ENCODE assay signal across 12 cellular contexts in the genomic region with DNA sequence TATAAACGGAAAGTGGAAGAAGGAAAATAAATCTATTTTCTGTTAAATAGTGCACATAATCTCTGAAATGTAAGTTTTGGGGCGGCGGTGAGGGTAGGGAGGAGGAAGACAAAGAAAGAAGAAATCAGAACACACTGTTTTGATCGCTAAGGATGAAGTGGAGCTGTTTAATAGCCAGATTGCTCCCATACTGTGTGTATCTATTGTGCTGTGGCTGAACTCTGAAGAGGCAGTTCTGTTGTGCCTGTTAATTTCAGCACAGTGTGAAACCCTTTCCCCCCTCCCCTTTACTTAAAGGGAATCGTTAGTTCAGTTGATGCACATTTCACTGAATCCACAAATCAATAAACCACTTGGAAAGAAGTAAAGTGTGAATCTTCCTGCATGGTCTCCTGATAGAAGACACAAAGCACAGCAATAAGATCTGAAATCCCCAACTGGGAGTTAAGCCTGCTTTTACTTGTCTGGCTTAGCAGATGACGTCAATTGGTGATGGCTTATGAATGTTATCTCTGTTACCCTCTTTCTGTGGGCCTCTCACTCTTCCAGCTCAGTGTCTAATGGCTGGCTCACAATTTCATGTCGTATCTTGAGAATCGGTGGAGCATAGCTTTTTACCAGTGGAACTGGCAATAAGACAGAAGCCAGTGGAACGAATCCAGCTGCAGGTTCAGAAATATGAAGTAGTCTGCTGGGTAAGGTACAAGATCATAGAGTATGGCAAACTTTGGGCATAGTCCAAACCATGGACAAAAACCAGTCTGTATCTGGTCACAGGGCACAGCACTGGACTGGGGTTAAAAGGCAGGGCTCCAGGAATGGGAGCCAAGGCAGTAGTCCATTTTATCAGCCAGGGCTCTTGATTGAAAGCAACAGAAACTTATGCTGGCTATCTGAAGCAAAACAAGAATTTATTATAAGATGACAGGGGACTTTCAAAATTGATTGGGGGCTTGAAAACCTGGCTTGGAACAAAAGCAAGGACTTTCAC.
A peak's percentile ranks its signal among the peaks of the same experiment; 100 is the strongest.
DNase-seq lines count a peak whose midpoint lies in the region; ATAC-seq, FAIRE-seq and TF ChIP-seq lines count a peak whose summit lies in the region.
"Had no signal": no experiment of that assay in that cellular context is flagged by ENCODE, and none has a peak within 500 bp of the region (broad histone marks: within the 10 kb centered on the region; RNA-seq: fewer than 3 reads in every experiment).

No MANE protein-coding gene starts in this region.

- no peaks in the 10 kb centered on the region for H3K23me2 ChIP-seq in H1 (ENCODE audit: low read depth, low read length)

- H3K27me3 ChIP-seq in BE2C, result no peaks in the 10 kb centered on the region
- no peaks in the 10 kb centered on the region for H3K27me3 ChIP-seq in H1 (replicated peaks in 1 of 4; ENCODE audit: control insufficient read depth in 3 of 4, extremely low read depth in 1 of 4, insufficient read depth in 3 of 4, low read length in 3 of 4)
- H3K27me3 ChIP-seq in mesendoderm (ENCODE audit: insufficient read depth, low read length, poor library complexity), result no peaks in the 10 kb centered on the region

- TF ChIP-seq POLR2A in H1 (IDR thresholded peaks at IDR 0.05; ENCODE audit: control extremely low read depth in 1 of 2, low read depth in 2 of 2, low read length in 2 of 2), result no peak

- H4K8ac ChIP-seq in H1 (ENCODE audit: extremely low read depth, insufficient read depth, low read length), result no peak overlapping the region
- no peak overlapping the region for H4K8ac ChIP-seq in mesendoderm (ENCODE audit: low read depth, low read length)

- H2BK120ac ChIP-seq in H1 (replicated peaks; ENCODE audit: low read depth, low read length) (no peak overlapping the region), mesendoderm (ENCODE audit: low read depth, low read length) (no peak overlapping the region)

- H3K9me3 ChIP-seq in BE2C (no peaks in the 10 kb centered on the region), H1 (ENCODE audit: insufficient read depth in 2 of 2, low read depth in 1 of 2, low read length in 1 of 2) (no peaks in the 10 kb centered on the region)

- no peak overlapping the region for H3K9ac ChIP-seq in H1 (replicated peaks in 1 of 4; ENCODE audit: extremely low read depth in 1 of 4, low read depth in 3 of 4, low read length in 3 of 4)
- no peak overlapping the region for H3K9ac ChIP-seq in mesendoderm (ENCODE audit: low read length)

- no peak for FAIRE-seq in H1 (lab: Jason Lieb, UNC)

- CTCF ChIA-PET in H1 (lab: Charles Lee; ENCODE audit: partially characterized antibody), result no interaction called here

- H3K4me1 ChIP-seq in BE2C (no peaks in the 10 kb centered on the region), H1 (replicated peaks in 1 of 4; ENCODE audit: control insufficient read depth in 3 of 4, insufficient read depth in 4 of 4, low read length in 3 of 4) (no peaks in the 10 kb centered on the region), mesendoderm (ENCODE audit: control insufficient read depth, low read depth, low read length) (peaks cover 2% of the 10 kb centered on the region)

- H3K23ac ChIP-seq in H1 (ENCODE audit: insufficient read length) (no peak overlapping the region), mesendoderm (ENCODE audit: low read length) (no peak overlapping the region)

- H2BK15ac ChIP-seq in H1 (ENCODE audit: low read length) (0 out of 2 replicates have a peak overlapping the region, but pooled peaks have one; percentile 31), mesendoderm (replicated peaks; ENCODE audit: low read depth) (no peak overlapping the region)

- WGBS in H1 (ENCODE audit: extremely low coverage in 1 of 2, insufficient coverage in 1 of 2, insufficient read length in 1 of 2, insufficient replicate concordance in 2 of 2, low coverage in 1 of 2, low lambda C conversion rate in 2 of 2, missing lambda C conversion rate in 1 of 2), 2 experiments, result 91% methylated on average over 9 of the region's 9 CpGs; no CpG with 5 or more reads in 1 of the 2 experiments
- 100% methylated on average over 1 of the region's 9 CpGs for WGBS in mesendoderm (ENCODE audit: extremely low coverage, insufficient coverage, low lambda C conversion rate)

- no peak for TF ChIP-seq EP300 in H1 (IDR thresholded peaks at IDR 0.05; ENCODE audit: borderline replicate concordance in 1 of 2, low read depth in 2 of 2, low read length in 2 of 2)

- DNase-seq in BE2C (peak; percentile 32), NCI-H2227 treated with DMSO at 0.1 percent for 48 hours (lab: John Stamatoyannopoulos, UW) (peak; percentile 48), H1 (ENCODE audit: low read depth in 1 of 2, low spot score in 2 of 2) (no peak), mesendoderm (peak; percentile 68), NCI-H2196 (lab: John Stamatoyannopoulos, UW; ENCODE audit: unreplicated experiment) (no peak)
- no peak for DNase-seq in activated naive CD4-positive, alpha-beta T cell treated with anti-CD3 and anti-CD28 coated beads, Interleukin-2, amount 50 U/mL, for 16 hours
- DNase-seq in activated effector memory CD4-positive, alpha-beta T cell treated with anti-CD3 and anti-CD28 coated beads, Interleukin-2, amount 50 U/mL, for 16 hours, result no peak
- DNase-seq: activated naive CD4-positive, alpha-beta T cell treated with anti-CD3 and anti-CD28 coated beads for 36 hours; MV-4-11; NCI-H774; SIG-M5 had no signal

- no peak for ATAC-seq in HG03159 (IDR thresholded peaks at IDR 0.05; ENCODE audit: unreplicated experiment)

- no peak overlapping the region for H3K4me2 ChIP-seq in H1 (ENCODE audit: insufficient read depth in 1 of 2, low read depth in 2 of 2, low read length in 2 of 2)
- H3K4me2 ChIP-seq in mesendoderm (ENCODE audit: low read length), result no peak overlapping the region

- peak overlapping the region; percentile 13; the same call in 1 of the 2 replicates for H3K4me3 ChIP-seq in BE2C (ENCODE audit: low read depth, low read length)
- no peak overlapping the region for H3K4me3 ChIP-seq in H1 (ENCODE audit: extremely low read depth in 1 of 4, insufficient read depth in 2 of 4, low read depth in 3 of 4, low read length in 4 of 4)
- H3K4me3 ChIP-seq in mesendoderm (ENCODE audit: low read length), result no peak overlapping the region

- H2AK5ac ChIP-seq in H1 (ENCODE audit: low read depth, low read length) (no peak overlapping the region), mesendoderm (ENCODE audit: low read length) (no peak overlapping the region)

- no peak for TF ChIP-seq CTCF in BE2C (IDR thresholded peaks at IDR 0.05; ENCODE audit: low read depth, low read length)
- no peak for TF ChIP-seq CTCF in H1 (IDR thresholded peaks at IDR 0.05; ENCODE audit: control extremely low read depth in 1 of 3, insufficient read depth in 1 of 3, low read depth in 1 of 3, low read length in 3 of 3)

- no peak overlapping the region for H2BK12ac ChIP-seq in H1 (ENCODE audit: low read depth, low read length)

- no peaks in the 10 kb centered on the region for H3K79me1 ChIP-seq in H1 (ENCODE audit: low read depth, low read length)
- H3K79me1 ChIP-seq in mesendoderm (ENCODE audit: low read length), result no peaks in the 10 kb centered on the region

- H4K5ac ChIP-seq in H1 (ENCODE audit: insufficient read length, low read depth, low read length) (no peak overlapping the region), mesendoderm (ENCODE audit: low read length) (no peak overlapping the region)

- H2BK5ac ChIP-seq in H1 (ENCODE audit: low read depth, low read length), result no peak overlapping the region
- H2BK5ac ChIP-seq in mesendoderm (ENCODE audit: low read length), result no peak overlapping the region

- POLR2A ChIA-PET in H1 (lab: Charles Lee; ENCODE audit: partially characterized antibody), result no interaction called here

- H4K91ac ChIP-seq in H1 (replicated peaks; ENCODE audit: insufficient read length, low read length), result no peak overlapping the region

- H3K56ac ChIP-seq in H1 (replicated peaks; ENCODE audit: insufficient read length, low read depth, low read length) (no peak overlapping the region), mesendoderm (ENCODE audit: low read length) (no peak overlapping the region)

- TF ChIP-seq RAD21 in H1 (IDR thresholded peaks at IDR 0.05 in 1 of 2, conservative IDR thresholded peaks at IDR 0.05 in 1 of 2; ENCODE audit: low read depth in 2 of 2, low read length in 2 of 2), result no peak

- H3K36me3 ChIP-seq in BE2C (no peaks in the 10 kb centered on the region), H1 (ENCODE audit: control insufficient read depth in 2 of 4, insufficient read depth in 4 of 4, low read length in 3 of 4) (no peaks in the 10 kb centered on the region), mesendoderm (ENCODE audit: control insufficient read depth, insufficient read depth, low read length) (no peaks in the 10 kb centered on the region)

- H3K14ac ChIP-seq in H1 (ENCODE audit: insufficient read length), result no peak overlapping the region

- H2AFZ ChIP-seq in H1 (ENCODE audit: low read length), result peak overlapping the region; percentile 67; the same call in 1 of the 2 replicates

- H4K20me1 ChIP-seq in H1 (replicated peaks in 1 of 2; ENCODE audit: control insufficient read depth in 1 of 2, insufficient read depth in 2 of 2, low read length in 2 of 2), result no peaks in the 10 kb centered on the region

- H2BK20ac ChIP-seq in H1 (ENCODE audit: low read length), result no peak overlapping the region

- no peak overlapping the region for H3K4ac ChIP-seq in H1 (replicated peaks; ENCODE audit: insufficient read length, low read depth, low read length)
- H3K4ac ChIP-seq in mesendoderm (ENCODE audit: low read depth, low read length), result no peak overlapping the region

- H3K79me2 ChIP-seq in H1 (ENCODE audit: control insufficient read depth in 1 of 2, insufficient read depth in 2 of 2, low read length in 2 of 2) (no peaks in the 10 kb centered on the region), mesendoderm (ENCODE audit: control insufficient read depth, insufficient read depth, low read length) (no peaks in the 10 kb centered on the region)

- H3K27ac ChIP-seq in H1 (ENCODE audit: low read depth, low read length) (no peak overlapping the region), mesendoderm (ENCODE audit: low read depth, low read length) (no peak overlapping the region)

- H3K18ac ChIP-seq in H1 (ENCODE audit: extremely low read depth, low read length) (no peak overlapping the region), mesendoderm (ENCODE audit: low read length) (peak overlapping the region; percentile 24)

TF ChIP-seq in H1, 55 proteins besides CTCF, POLR2A, EP300 and RAD21 (continues in another document):
- no peak for TF ChIP-seq RXRA (IDR thresholded peaks at IDR 0.05; ENCODE audit: insufficient read depth, low read depth, low read length)
- TF ChIP-seq, protein P1, sequence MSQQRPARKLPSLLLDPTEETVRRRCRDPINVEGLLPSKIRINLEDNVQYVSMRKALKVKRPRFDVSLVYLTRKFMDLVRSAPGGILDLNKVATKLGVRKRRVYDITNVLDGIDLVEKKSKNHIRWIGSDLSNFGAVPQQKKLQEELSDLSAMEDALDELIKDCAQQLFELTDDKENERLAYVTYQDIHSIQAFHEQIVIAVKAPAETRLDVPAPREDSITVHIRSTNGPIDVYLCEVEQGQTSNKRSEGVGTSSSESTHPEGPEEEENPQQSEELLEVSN (IDR thresholded peaks at IDR 0.05), result no peak
- TF ChIP-seq HDAC6 (IDR thresholded peaks at IDR 0.05; ENCODE audit: low read depth, low read length), result no peak
- TF ChIP-seq SRF (IDR thresholded peaks at IDR 0.05; ENCODE audit: low read depth, low read length), result no peak
- TF ChIP-seq POU5F1 (IDR thresholded peaks at IDR 0.05; ENCODE audit: low read depth, low read length), result no peak
- TF ChIP-seq TAF7 (optimal IDR thresholded peaks at IDR 0.05; ENCODE audit: borderline replicate concordance, low read depth, low read length), result no peak

Comparison
In these comparisons a context has a peak if more than half of its experiments do, and no peak if none do; other contexts are left out.
1. DNase-seq: peak in BE2C (single experiment), NCI-H2227 treated with DMSO at 0.1 percent for 48 hours (single experiment) and mesendoderm (single experiment); none in H1 (0 of 2), NCI-H2196 (single experiment), activated naive CD4-positive, alpha-beta T cell treated with anti-CD3 and anti-CD28 coated beads, Interleukin-2, amount 50 U/mL, for 16 hours (single experiment) and activated effector memory CD4-positive, alpha-beta T cell treated with anti-CD3 and anti-CD28 coated beads, Interleukin-2, amount 50 U/mL, for 16 hours (single experiment).